ENCODE assay signal across 29 cellular contexts in genomic region chr6:123288649-123289048, GRCh38.
"Had no signal": no experiment of that assay in that cellular context is flagged by ENCODE, and none has a peak within 500 bp of the region (broad histone marks: within the 10 kb centered on the region; RNA-seq: fewer than 3 reads in every experiment).

No MANE protein-coding gene starts in this region.

- FAIRE-seq: bronchial epithelial cell, TTC549 had no signal

- ATAC-seq: activated CD8-positive, alpha-beta T cell treated with anti-CD3 and anti-CD28 coated beads for 36 hours; activated naive CD8-positive, alpha-beta T cell treated with anti-CD3 and anti-CD28 coated beads, Interleukin-2, amount 50 U/mL, for 24 hours had no signal

- H3K36me3 ChIP-seq: ascending aorta, cardiac muscle cell had no signal

- H3K4me1 ChIP-seq: ascending aorta had no signal

- H3K9me3 ChIP-seq: ascending aorta had no signal

- DNase-seq: activated B cell treated with CpG ODN at 0.5 μM for 24 hours; activated CD4-positive, alpha-beta memory T cell treated with anti-CD3 and anti-CD28 coated beads for 36 hours; activated CD4-positive, alpha-beta T cell treated with anti-CD3 and anti-CD28 coated beads for 4 hours; activated CD4-positive, alpha-beta T cell treated with anti-CD3 and anti-CD28 coated beads, Interleukin-2, amount 10 ng/mL, durations not matched to agents 24 days and 14 days; activated CD4-positive, alpha-beta T cell treated with anti-CD3 and anti-CD28 coated beads, Interleukin-2, amount 50 U/mL, for 1 hour; activated CD4-positive, alpha-beta T cell treated with anti-CD3 and anti-CD28 coated beads, Interleukin-2, amount 50 U/mL, for 4 hours; activated CD4-positive, CD25-positive, alpha-beta regulatory T cell treated with anti-CD3 and anti-CD28 coated beads, Interleukin-2, amount 50 U/mL, for 72 hours; activated CD8-positive, alpha-beta memory T cell treated with anti-CD3 and anti-CD28 coated beads, Interleukin-2, amount 50 U/mL, for 4 hours; activated CD8-positive, alpha-beta T cell treated with anti-CD3 and anti-CD28 coated beads for 36 hours; activated effector memory CD4-positive, alpha-beta T cell treated with Interleukin-2 at 50 U/mL for 16 hours; activated gamma-delta T cell; activated naive CD4-positive, alpha-beta T cell treated with anti-CD3 and anti-CD28 coated beads, Interleukin-2, amount 10 ng/mL, durations not matched to agents 7 days and 5 days; activated naive CD4-positive, alpha-beta T cell treated with Interleukin-2 at 50 U/mL for 16 hours; activated naive CD8-positive, alpha-beta T cell treated with anti-CD3 and anti-CD28 coated beads, Interleukin-2, amount 10 ng/mL, durations not matched to agents 7 days and 5 days; activated naive CD8-positive, alpha-beta T cell treated with anti-CD3 and anti-CD28 coated beads, Interleukin-2, amount 50 U/mL, for 24 hours; activated T-cell treated with anti-CD3 and anti-CD28 coated beads, Interleukin-2, amount 50 U/mL, for 24 hours; activated T-cell treated with anti-CD3 and anti-CD28 coated beads, Interleukin-2, amount 50 U/mL, for 48 hours; amygdala; anterior cingulate cortex; caudate nucleus; cerebellar nuclear complex; T-helper 1 cell; T-helper 2 cell; T-helper 9 cell had no signal

- H3K27me3 ChIP-seq: ascending aorta, cardiac muscle cell had no signal

- H3K27ac ChIP-seq: ascending aorta, cardiac muscle cell, VCaP had no signal

- H3K4me3 ChIP-seq: ascending aorta, cardiac muscle cell had no signal
